9 cellular contexts compared by ENCODE assay signal in the genomic region with DNA sequence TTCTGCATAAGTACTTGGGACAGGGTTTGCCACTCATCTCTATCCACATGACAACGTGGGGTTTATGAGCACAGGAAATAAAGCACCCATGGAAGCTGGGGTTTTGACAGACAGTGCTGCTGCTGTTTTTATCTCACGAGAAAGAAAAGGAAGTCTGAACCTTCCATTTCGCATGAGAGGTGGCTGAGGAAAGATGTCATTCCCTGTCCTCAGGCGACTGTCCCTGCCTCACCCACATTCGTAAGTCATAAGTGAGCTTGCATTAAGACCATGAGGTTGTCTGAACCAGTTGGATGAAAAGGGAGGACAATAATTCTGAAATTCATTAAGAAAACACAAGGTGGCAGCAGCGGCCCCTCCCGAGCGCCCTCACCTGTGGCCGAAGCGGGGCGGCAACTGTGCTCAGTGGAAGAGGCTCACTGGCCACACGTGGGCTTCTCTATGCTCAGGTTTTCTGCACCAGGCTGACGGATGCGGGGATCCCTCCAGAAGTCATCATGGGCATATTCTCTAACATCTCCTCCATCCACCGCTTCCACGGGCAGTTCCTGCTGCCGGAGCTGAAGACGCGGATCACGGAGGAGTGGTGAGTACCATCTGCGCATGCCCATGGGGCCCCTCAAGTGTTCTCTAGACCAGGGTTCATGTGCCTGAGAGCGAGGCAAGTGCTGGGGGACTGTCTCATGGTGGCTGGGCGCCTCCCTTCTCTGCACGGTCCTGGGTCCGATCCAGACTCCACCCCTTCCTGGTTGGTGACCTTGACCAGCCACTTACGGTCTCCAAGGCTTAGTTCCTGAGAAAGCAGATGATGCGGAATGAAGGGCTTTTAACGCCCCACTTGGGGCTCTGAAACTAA. TPM values are rescaled to one million over a fixed set of nuclear protein-coding genes. Genes with fewer than 3 reads are reported as not detected.
DNase-seq lines count a peak whose midpoint lies in the region; ATAC-seq and TF ChIP-seq lines count a peak whose summit lies in the region.
"Had no signal": no experiment of that assay in that cellular context is flagged by ENCODE, and none has a peak within 500 bp of the region (broad histone marks: within the 10 kb centered on the region; RNA-seq: fewer than 3 reads in every experiment).

No MANE protein-coding gene starts in this region.

- no peak overlapping the region for H3K4me3 Mint-ChIP-seq in CD14-positive monocyte
- H3K4me3 Mint-ChIP-seq in nephron = no peak overlapping the region
- H3K4me3 Mint-ChIP-seq: IgD-negative memory B cell had no signal

- no peaks in the 10 kb centered on the region for H3K27me3 ChIP-seq in stomach

- H3K36me3 ChIP-seq in stomach = peaks cover 4 to 24% (median 13%) of the 10 kb centered on the region in 4 donors

- WGBS in stomach, 5 donors = 32 to 40% (median 37%) methylated on average over 23 to 28 of the region's 28 CpGs

- DNase-seq in CD14-positive monocyte (ENCODE audit: low spot score) (no peak), NCI-H748 treated with DMSO at 0.1 percent for 48 hours (lab: John Stamatoyannopoulos, UW) (peak; percentile 6), epithelial cell of proximal tubule (ENCODE audit: low read depth) (no peak), stomach (peak; percentile 71)
- peak; percentile 18 to 37 for DNase-seq in activated CD8-positive, alpha-beta memory T cell treated with anti-CD3 and anti-CD28 coated beads for 4 hours (ENCODE audit: low read depth in 2 of 2)

- peak; percentile 75 for TF ChIP-seq CTCF in CD14-positive monocyte (IDR thresholded peaks at IDR 0.05)
- TF ChIP-seq CTCF in epithelial cell of proximal tubule (conservative IDR thresholded peaks at IDR 0.05; ENCODE audit: low read depth, low read length) = peak; percentile 77
- peak; percentile 68 to 70 (median 69) for TF ChIP-seq CTCF in nephron (IDR thresholded peaks at IDR 0.05; ENCODE audit: unreplicated experiment in 3 of 3)
- TF ChIP-seq CTCF in stomach (IDR thresholded peaks at IDR 0.05) = peak in 4 of 7 experiments; percentile 50 to 67 (median 58)

- no peak for TF ChIP-seq POLR2A in stomach (IDR thresholded peaks at IDR 0.05)

- ATAC-seq in GM21526 (IDR thresholded peaks at IDR 0.05; ENCODE audit: low FRiP score, unreplicated experiment) (peak; percentile 68), HG03095 (IDR thresholded peaks at IDR 0.05; ENCODE audit: unreplicated experiment) (no peak)

- H3K36me3 Mint-ChIP-seq in CD14-positive monocyte = peaks cover 80 to 96% of the 10 kb centered on the region in 2 donors
- H3K36me3 Mint-ChIP-seq in nephron (ENCODE audit: low read depth) = peaks cover 4% of the 10 kb centered on the region

- peaks cover 15% of the 10 kb centered on the region for H3K4me1 Mint-ChIP-seq in CD14-positive monocyte
- no peaks in the 10 kb centered on the region for H3K4me1 Mint-ChIP-seq in nephron

- peaks cover 0 to 11% (median 8%) of the 10 kb centered on the region in 4 donors for H3K4me1 ChIP-seq in stomach

- intact Hi-C loops in CD14-positive monocyte (cut with micrococcal nuclease) (loop anchor here in 1 of 2 donors (10.0 kb wide), 1 partner anchor 1461 kb away; no protein-coding TSS in a partner anchor), stomach (cut with DNase I; ENCODE audit: low total_unique reads) (no loop called here)

- H3K27ac Mint-ChIP-seq in CD14-positive monocyte (peak overlapping the region in 5 of 7 donors; percentile 50 to 77 (median 57)), nephron (no peak overlapping the region)

- H3K9me3 Mint-ChIP-seq in CD14-positive monocyte (peaks cover 0 to 3% (median 0%) of the 10 kb centered on the region in 7 donors), nephron (peaks cover 5% of the 10 kb centered on the region)
- H3K9me3 Mint-ChIP-seq: IgD-negative memory B cell had no signal

- H3K9me3 ChIP-seq in stomach = peaks cover 0 to 8% (median 3%) of the 10 kb centered on the region in 4 donors

- no peak for TF ChIP-seq EP300 in stomach (IDR thresholded peaks at IDR 0.05)

- H3K27me3 Mint-ChIP-seq in CD14-positive monocyte (ENCODE audit: low read depth in 3 of 3) = no peaks in the 10 kb centered on the region
- H3K27me3 Mint-ChIP-seq in nephron (ENCODE audit: low read depth) = no peaks in the 10 kb centered on the region
- H3K27me3 Mint-ChIP-seq: IgD-negative memory B cell had no signal

- no peak overlapping the region for H3K27ac ChIP-seq in stomach

- H3K4me3 ChIP-seq in epithelial cell of proximal tubule (ENCODE audit: low read depth, low read length) (peak overlapping the region; percentile 40), stomach (peak overlapping the region; percentile 3 to 43 (median 32))

RNA-seq across cellular contexts. Expression of a gene that starts 54.7 kb away (rescaled TPM):
- polyA plus RNA-seq in CD14-positive monocyte = 10 to 100 TPM; 10.5 to 15.7 TPM
- 1.4 and 2.9 TPM in 2 replicates for total RNA-seq in epithelial cell of proximal tubule
- total RNA-seq in stomach = 1 to 10 TPM in 3 of 5 donors, not detected in 2; 1.7 to 4.5 (median 2.4) TPM
- polyA plus RNA-seq in stomach = 1 to 10 TPM; 2.0 to 3.4 (median 2.9) TPM

RNA-seq across cellular contexts. Expression of a gene that starts 56.5 kb away (rescaled TPM):
- 10 to 100 TPM; 32.4 to 56.2 TPM for polyA plus RNA-seq in CD14-positive monocyte
- 0.14 and 0.58 TPM in 2 replicates for total RNA-seq in epithelial cell of proximal tubule
- 1 to 10 TPM; 2.2 to 8.8 (median 5.4) TPM for total RNA-seq in stomach
- polyA plus RNA-seq in stomach = 1 to 10 TPM; 1.7 to 2.3 (median 2.0) TPM

Comparison
In these comparisons a context has a peak if more than half of its experiments do, and no peak if none do; other contexts are left out.
1. DNase-seq: peak in NCI-H748 treated with DMSO at 0.1 percent for 48 hours (single experiment), activated CD8-positive, alpha-beta memory T cell treated with anti-CD3 and anti-CD28 coated beads for 4 hours (2 of 2) and stomach (single experiment); none in CD14-positive monocyte (single experiment) and epithelial cell of proximal tubule (single experiment).
2. H3K27ac Mint-ChIP-seq: peak in CD14-positive monocyte (5 of 7); none in nephron (0 of 3).
3. Peak in every context shown above with its lines, with median percentiles within 50 percentile points of each other: CTCF ChIP-seq.